ENCODE assay signal across 8 cellular contexts in genomic region chr2:152718909-152719645, GRCh38. TPM values are rescaled to one million over a fixed set of nuclear protein-coding genes. Genes with fewer than 3 reads are reported as not detected.
DNase-seq lines count a peak whose midpoint lies in the region; ATAC-seq, FAIRE-seq and TF ChIP-seq lines count a peak whose summit lies in the region.

No MANE protein-coding gene starts in this region.

- H3K9me3 Mint-ChIP-seq in activated T-helper 1 cell treated with anti-CD3 and anti-CD28 coated beads, Interleukin-12 subunit alpha, Interleukin-12 subunit beta, Interleukin-2, Interleukin-4 antibody, amounts not matched to agents 30 ng/mL and 10 ng/mL and 1 ng/mL, durations not matched to agents 14 hours and 24 hours and 36 hours, result no peaks in the 10 kb centered on the region

- peak overlapping the region; percentile 100 for H3K4me3 Mint-ChIP-seq in activated T-helper 1 cell treated with anti-CD3 and anti-CD28 coated beads, Interleukin-12 subunit alpha, Interleukin-12 subunit beta, Interleukin-2, Interleukin-4 antibody, amounts not matched to agents 30 ng/mL and 10 ng/mL and 1 ng/mL, durations not matched to agents 14 hours and 24 hours and 36 hours

- no peak for TF ChIP-seq CTCF in heart right ventricle (IDR thresholded peaks at IDR 0.05)
- TF ChIP-seq CTCF in retinal pigment epithelial cell (conservative IDR thresholded peaks at IDR 0.05; ENCODE audit: low read depth, low read length), result no peak
- TF ChIP-seq CTCF in D721Med (IDR thresholded peaks at IDR 0.05; ENCODE audit: insufficient read depth, missing control alignments), result no peak

- 2 to 3% methylated on average over 23 of the region's 23 CpGs for WGBS in heart right ventricle, 2 donors

- no peaks in the 10 kb centered on the region for H3K9me3 ChIP-seq in heart right ventricle

- peaks cover 35% of the 10 kb centered on the region for H3K36me3 Mint-ChIP-seq in activated T-helper 1 cell treated with anti-CD3 and anti-CD28 coated beads, Interleukin-12 subunit alpha, Interleukin-12 subunit beta, Interleukin-2, Interleukin-4 antibody, amounts not matched to agents 30 ng/mL and 10 ng/mL and 1 ng/mL, durations not matched to agents 14 hours and 24 hours and 36 hours (ENCODE audit: low read depth)

- intact Hi-C loops in activated T-helper 1 cell treated with anti-CD3 and anti-CD28 coated beads, Interleukin-12 subunit alpha, Interleukin-12 subunit beta, Interleukin-2, Interleukin-4 antibody, amounts not matched to agents 30 ng/mL and 10 ng/mL and 1 ng/mL, durations not matched to agents 14 hours and 24 hours and 36 hours (cut with micrococcal nuclease), result loop anchor here (1.0 to 5.0 kb wide), 4 partner anchors 8 to 1432 kb away; partner anchors contain the start of gene NMI
- intact Hi-C loops in heart right ventricle (cut with DNase I), result loop anchor here in 2 of 10 donors (5.0 kb wide), 1 partner anchor 542 kb away; the partner anchor contains the start of gene STAM2 (in 2 of the 2)

- H3K27ac ChIP-seq in heart right ventricle, result peak overlapping the region; percentile 86 to 99 (median 98)

- ATAC-seq in GM19395 (IDR thresholded peaks at IDR 0.05; ENCODE audit: unreplicated experiment) (peak; percentile 31), HG03378 (IDR thresholded peaks at IDR 0.05; ENCODE audit: unreplicated experiment) (peak; percentile 34), heart right ventricle (no peak)

- peaks cover 57% of the 10 kb centered on the region for H3K4me1 Mint-ChIP-seq in activated T-helper 1 cell treated with anti-CD3 and anti-CD28 coated beads, Interleukin-12 subunit alpha, Interleukin-12 subunit beta, Interleukin-2, Interleukin-4 antibody, amounts not matched to agents 30 ng/mL and 10 ng/mL and 1 ng/mL, durations not matched to agents 14 hours and 24 hours and 36 hours (ENCODE audit: low read depth)

- peaks cover 0 to 42% (median 3%) of the 10 kb centered on the region in 9 donors for H3K36me3 ChIP-seq in heart right ventricle

- H3K4me3 ChIP-seq in heart right ventricle (peak overlapping the region; percentile 60 to 97 (median 88)), retinal pigment epithelial cell (ENCODE audit: low read length) (peak overlapping the region; percentile 97)

- peak overlapping the region; percentile 97 for H3K27ac Mint-ChIP-seq in activated T-helper 1 cell treated with anti-CD3 and anti-CD28 coated beads, Interleukin-12 subunit alpha, Interleukin-12 subunit beta, Interleukin-2, Interleukin-4 antibody, amounts not matched to agents 30 ng/mL and 10 ng/mL and 1 ng/mL, durations not matched to agents 14 hours and 24 hours and 36 hours

- DNase-seq in DMS153 treated with DMSO at 0.1 percent for 48 hours (lab: John Stamatoyannopoulos, UW; ENCODE audit: unreplicated experiment) (peak; percentile 48), NCI-H446 treated with DMSO at 0.1 percent for 48 hours (lab: John Stamatoyannopoulos, UW) (peak; percentile 55), heart right ventricle (no peak), retinal pigment epithelial cell (ENCODE audit: low read depth) (no peak), D721Med (ENCODE audit: insufficient read length, low spot score) (no peak)
- DNase-seq in activated T-helper 1 cell treated with anti-CD3 and anti-CD28 coated beads, Interleukin-12 subunit alpha, Interleukin-12 subunit beta, Interleukin-2, Interleukin-4 antibody, amounts not matched to agents 30 ng/mL and 10 ng/mL and 1 ng/mL, durations not matched to agents 14 hours and 24 hours and 36 hours (ENCODE audit: low spot score), result no peak

- FAIRE-seq in D721Med (lab: Jason Lieb, UNC), result no peak

- no peaks in the 10 kb centered on the region for H3K27me3 ChIP-seq in heart right ventricle

- H3K27me3 Mint-ChIP-seq in activated T-helper 1 cell treated with anti-CD3 and anti-CD28 coated beads, Interleukin-12 subunit alpha, Interleukin-12 subunit beta, Interleukin-2, Interleukin-4 antibody, amounts not matched to agents 30 ng/mL and 10 ng/mL and 1 ng/mL, durations not matched to agents 14 hours and 24 hours and 36 hours (ENCODE audit: insufficient read depth), result peaks cover 1% of the 10 kb centered on the region

- peaks cover 0 to 56% (median 37%) of the 10 kb centered on the region in 9 donors for H3K4me1 ChIP-seq in heart right ventricle

RNA-seq across cellular contexts. Expression of gene ARL6IP6, which starts 0.7 kb away (rescaled TPM):
- total RNA-seq in activated T-helper 1 cell treated with anti-CD3 and anti-CD28 coated beads, Interleukin-12 subunit alpha, Interleukin-12 subunit beta, Interleukin-2, Interleukin-4 antibody, amounts not matched to agents 30 ng/mL and 10 ng/mL and 1 ng/mL, durations not matched to agents 14 hours and 24 hours and 36 hours, result 30.2 and 31.7 TPM in 2 replicates
- total RNA-seq in heart right ventricle, result 1 to 10 TPM; 4.8 to 8.1 (median 6.8) TPM
- polyA plus RNA-seq in heart right ventricle, result 1 to 10 TPM; 4.1 to 7.3 TPM

RNA-seq across cellular contexts. Expression of gene PRPF40A, which starts 1.8 kb away (rescaled TPM):
- 152 and 172 TPM in 2 replicates for total RNA-seq in activated T-helper 1 cell treated with anti-CD3 and anti-CD28 coated beads, Interleukin-12 subunit alpha, Interleukin-12 subunit beta, Interleukin-2, Interleukin-4 antibody, amounts not matched to agents 30 ng/mL and 10 ng/mL and 1 ng/mL, durations not matched to agents 14 hours and 24 hours and 36 hours
- total RNA-seq in heart right ventricle, result 10 to 100 TPM; 29.3 to 51.8 (median 34.0) TPM
- polyA plus RNA-seq in heart right ventricle, result 10 to 100 TPM; 13.3 to 18.9 TPM

Comparison
In these comparisons a context has a peak if more than half of its experiments do, and no peak if none do; other contexts are left out.
1. DNase-seq: peak in DMS153 treated with DMSO at 0.1 percent for 48 hours (single experiment) and NCI-H446 treated with DMSO at 0.1 percent for 48 hours (single experiment); none in activated T-helper 1 cell treated with anti-CD3 and anti-CD28 coated beads, Interleukin-12 subunit alpha, Interleukin-12 subunit beta, Interleukin-2, Interleukin-4 antibody, amounts not matched to agents 30 ng/mL and 10 ng/mL and 1 ng/mL, durations not matched to agents 14 hours and 24 hours and 36 hours (single experiment), heart right ventricle (0 of 2), retinal pigment epithelial cell (single experiment) and D721Med (single experiment).
2. ATAC-seq: peak in GM19395 (single experiment) and HG03378 (single experiment); none in heart right ventricle (0 of 8).